ENCODE assay signal across 1 cellular context in the genomic region with DNA sequence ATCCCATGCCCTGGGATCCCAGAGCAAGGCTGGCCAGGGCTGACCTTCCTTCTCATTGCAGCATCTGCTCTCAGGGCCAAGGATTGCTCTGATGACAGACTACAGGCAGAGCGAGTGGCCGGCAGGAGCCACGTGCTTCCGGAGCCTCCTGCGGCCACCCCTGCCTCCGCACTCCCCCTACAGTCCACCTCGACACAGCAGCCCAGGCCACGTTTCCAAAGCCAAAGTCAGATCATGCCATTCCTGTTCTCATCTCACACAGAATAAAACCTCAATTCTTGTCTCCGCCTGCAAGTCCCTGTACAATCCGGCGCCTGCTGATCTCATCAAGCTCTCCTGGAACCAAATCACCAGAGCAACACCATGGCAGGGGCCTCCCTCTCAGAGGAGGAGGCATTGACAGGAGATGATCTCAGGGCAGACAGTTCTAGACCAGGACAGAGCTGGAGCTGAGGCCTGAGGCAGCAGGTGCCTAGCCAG.
TF ChIP-seq lines count a peak whose summit lies in the region.

No MANE protein-coding gene starts in this region.

TF ChIP-seq in K562, 482 proteins besides CTCF, POLR2A, EP300 and RAD21 (continued from another document):
- TF ChIP-seq, protein P1, sequence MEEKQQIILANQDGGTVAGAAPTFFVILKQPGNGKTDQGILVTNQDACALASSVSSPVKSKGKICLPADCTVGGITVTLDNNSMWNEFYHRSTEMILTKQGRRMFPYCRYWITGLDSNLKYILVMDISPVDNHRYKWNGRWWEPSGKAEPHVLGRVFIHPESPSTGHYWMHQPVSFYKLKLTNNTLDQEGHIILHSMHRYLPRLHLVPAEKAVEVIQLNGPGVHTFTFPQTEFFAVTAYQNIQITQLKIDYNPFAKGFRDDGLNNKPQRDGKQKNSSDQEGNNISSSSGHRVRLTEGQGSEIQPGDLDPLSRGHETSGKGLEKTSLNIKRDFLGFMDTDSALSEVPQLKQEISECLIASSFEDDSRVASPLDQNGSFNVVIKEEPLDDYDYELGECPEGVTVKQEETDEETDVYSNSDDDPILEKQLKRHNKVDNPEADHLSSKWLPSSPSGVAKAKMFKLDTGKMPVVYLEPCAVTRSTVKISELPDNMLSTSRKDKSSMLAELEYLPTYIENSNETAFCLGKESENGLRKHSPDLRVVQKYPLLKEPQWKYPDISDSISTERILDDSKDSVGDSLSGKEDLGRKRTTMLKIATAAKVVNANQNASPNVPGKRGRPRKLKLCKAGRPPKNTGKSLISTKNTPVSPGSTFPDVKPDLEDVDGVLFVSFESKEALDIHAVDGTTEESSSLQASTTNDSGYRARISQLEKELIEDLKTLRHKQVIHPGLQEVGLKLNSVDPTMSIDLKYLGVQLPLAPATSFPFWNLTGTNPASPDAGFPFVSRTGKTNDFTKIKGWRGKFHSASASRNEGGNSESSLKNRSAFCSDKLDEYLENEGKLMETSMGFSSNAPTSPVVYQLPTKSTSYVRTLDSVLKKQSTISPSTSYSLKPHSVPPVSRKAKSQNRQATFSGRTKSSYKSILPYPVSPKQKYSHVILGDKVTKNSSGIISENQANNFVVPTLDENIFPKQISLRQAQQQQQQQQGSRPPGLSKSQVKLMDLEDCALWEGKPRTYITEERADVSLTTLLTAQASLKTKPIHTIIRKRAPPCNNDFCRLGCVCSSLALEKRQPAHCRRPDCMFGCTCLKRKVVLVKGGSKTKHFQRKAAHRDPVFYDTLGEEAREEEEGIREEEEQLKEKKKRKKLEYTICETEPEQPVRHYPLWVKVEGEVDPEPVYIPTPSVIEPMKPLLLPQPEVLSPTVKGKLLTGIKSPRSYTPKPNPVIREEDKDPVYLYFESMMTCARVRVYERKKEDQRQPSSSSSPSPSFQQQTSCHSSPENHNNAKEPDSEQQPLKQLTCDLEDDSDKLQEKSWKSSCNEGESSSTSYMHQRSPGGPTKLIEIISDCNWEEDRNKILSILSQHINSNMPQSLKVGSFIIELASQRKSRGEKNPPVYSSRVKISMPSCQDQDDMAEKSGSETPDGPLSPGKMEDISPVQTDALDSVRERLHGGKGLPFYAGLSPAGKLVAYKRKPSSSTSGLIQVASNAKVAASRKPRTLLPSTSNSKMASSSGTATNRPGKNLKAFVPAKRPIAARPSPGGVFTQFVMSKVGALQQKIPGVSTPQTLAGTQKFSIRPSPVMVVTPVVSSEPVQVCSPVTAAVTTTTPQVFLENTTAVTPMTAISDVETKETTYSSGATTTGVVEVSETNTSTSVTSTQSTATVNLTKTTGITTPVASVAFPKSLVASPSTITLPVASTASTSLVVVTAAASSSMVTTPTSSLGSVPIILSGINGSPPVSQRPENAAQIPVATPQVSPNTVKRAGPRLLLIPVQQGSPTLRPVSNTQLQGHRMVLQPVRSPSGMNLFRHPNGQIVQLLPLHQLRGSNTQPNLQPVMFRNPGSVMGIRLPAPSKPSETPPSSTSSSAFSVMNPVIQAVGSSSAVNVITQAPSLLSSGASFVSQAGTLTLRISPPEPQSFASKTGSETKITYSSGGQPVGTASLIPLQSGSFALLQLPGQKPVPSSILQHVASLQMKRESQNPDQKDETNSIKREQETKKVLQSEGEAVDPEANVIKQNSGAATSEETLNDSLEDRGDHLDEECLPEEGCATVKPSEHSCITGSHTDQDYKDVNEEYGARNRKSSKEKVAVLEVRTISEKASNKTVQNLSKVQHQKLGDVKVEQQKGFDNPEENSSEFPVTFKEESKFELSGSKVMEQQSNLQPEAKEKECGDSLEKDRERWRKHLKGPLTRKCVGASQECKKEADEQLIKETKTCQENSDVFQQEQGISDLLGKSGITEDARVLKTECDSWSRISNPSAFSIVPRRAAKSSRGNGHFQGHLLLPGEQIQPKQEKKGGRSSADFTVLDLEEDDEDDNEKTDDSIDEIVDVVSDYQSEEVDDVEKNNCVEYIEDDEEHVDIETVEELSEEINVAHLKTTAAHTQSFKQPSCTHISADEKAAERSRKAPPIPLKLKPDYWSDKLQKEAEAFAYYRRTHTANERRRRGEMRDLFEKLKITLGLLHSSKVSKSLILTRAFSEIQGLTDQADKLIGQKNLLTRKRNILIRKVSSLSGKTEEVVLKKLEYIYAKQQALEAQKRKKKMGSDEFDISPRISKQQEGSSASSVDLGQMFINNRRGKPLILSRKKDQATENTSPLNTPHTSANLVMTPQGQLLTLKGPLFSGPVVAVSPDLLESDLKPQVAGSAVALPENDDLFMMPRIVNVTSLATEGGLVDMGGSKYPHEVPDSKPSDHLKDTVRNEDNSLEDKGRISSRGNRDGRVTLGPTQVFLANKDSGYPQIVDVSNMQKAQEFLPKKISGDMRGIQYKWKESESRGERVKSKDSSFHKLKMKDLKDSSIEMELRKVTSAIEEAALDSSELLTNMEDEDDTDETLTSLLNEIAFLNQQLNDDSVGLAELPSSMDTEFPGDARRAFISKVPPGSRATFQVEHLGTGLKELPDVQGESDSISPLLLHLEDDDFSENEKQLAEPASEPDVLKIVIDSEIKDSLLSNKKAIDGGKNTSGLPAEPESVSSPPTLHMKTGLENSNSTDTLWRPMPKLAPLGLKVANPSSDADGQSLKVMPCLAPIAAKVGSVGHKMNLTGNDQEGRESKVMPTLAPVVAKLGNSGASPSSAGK (IDR thresholded peaks at IDR 0.05), result peak; percentile 83
- TF ChIP-seq GATA2 (CRISPR knock-in tag; IDR thresholded peaks at IDR 0.05), result no peak
